ENCODE assay signal across 12 cellular contexts in the genomic region with DNA sequence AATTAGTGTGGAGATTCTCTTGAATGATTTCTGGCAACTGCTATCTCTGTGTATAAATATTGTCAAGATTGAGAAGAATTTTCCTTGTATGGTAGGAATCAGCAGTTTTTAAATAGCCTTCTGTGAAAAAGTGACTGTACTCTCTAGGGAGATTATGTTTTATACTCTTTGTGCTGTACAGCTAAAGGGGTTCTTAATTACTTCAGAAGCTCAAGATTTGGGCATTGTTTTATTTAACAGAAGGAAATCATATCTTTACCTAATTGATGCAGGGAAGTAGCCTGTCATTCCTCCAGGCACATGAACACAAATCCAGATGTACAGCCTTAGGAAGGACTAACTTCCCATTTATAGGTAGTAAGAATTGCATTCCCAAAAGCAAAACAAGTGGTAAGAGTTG. TPM values are rescaled to one million over a fixed set of nuclear protein-coding genes. Genes with fewer than 3 reads are reported as not detected.
DNase-seq lines count a peak whose midpoint lies in the region; ATAC-seq and TF ChIP-seq lines count a peak whose summit lies in the region.
"Had no signal": no experiment of that assay in that cellular context is flagged by ENCODE, and none has a peak within 500 bp of the region (broad histone marks: within the 10 kb centered on the region; RNA-seq: fewer than 3 reads in every experiment).

No MANE protein-coding gene starts in this region.

- CTCF ChIA-PET in AG04450 (lab: Charles Lee), result interaction anchor here (0.7 to 9.0 kb wide), 18 partner anchors 10 to 295 kb away, joined by 3 to 78 read pairs (median 6); a partner anchor contains a TSS

- no peaks in the 10 kb centered on the region for H3K4me1 ChIP-seq in adrenal gland (replicated peaks in 1 of 2)
- peaks cover 10% of the 10 kb centered on the region for H3K4me1 ChIP-seq in foreskin keratinocyte
- H3K4me1 ChIP-seq in sigmoid colon, result peaks cover 0 to 19% (median 7%) of the 10 kb centered on the region in 4 donors

- no peaks in the 10 kb centered on the region for H3K9me3 ChIP-seq in AG04450 (ENCODE audit: control insufficient read depth, insufficient read depth, low read length)
- no peaks in the 10 kb centered on the region for H3K9me3 ChIP-seq in adrenal gland (replicated peaks in 1 of 3)
- H3K9me3 ChIP-seq in sigmoid colon, result no peaks in the 10 kb centered on the region

- TF ChIP-seq CTCF in AG04450 (IDR thresholded peaks at IDR 0.05; ENCODE audit: low read depth, low read length) (no peak), adrenal gland (IDR thresholded peaks at IDR 0.05) (no peak), foreskin keratinocyte (conservative IDR thresholded peaks at IDR 0.05) (no peak), sigmoid colon (IDR thresholded peaks at IDR 0.05) (no peak)

- H3K4me3 ChIP-seq in AG04450 (ENCODE audit: low read depth, low read length) (peak overlapping the region; percentile 66), adrenal gland (peak overlapping the region in 1 of 4 donors; percentile 32), sigmoid colon (peak overlapping the region in 3 of 4 donors; percentile 40 to 51 (median 45))

- no peak for TF ChIP-seq POLR2A in adrenal gland (IDR thresholded peaks at IDR 0.05)
- no peak for TF ChIP-seq POLR2A in sigmoid colon (IDR thresholded peaks at IDR 0.05)

- H3K27me3 ChIP-seq in AG04450 (ENCODE audit: control insufficient read depth, insufficient read depth, low read length) (no peaks in the 10 kb centered on the region), adrenal gland (no peaks in the 10 kb centered on the region), foreskin keratinocyte (no peaks in the 10 kb centered on the region), sigmoid colon (no peaks in the 10 kb centered on the region)

- ATAC-seq in foreskin keratinocyte, result no peak
- no peak for ATAC-seq in GM18870 (IDR thresholded peaks at IDR 0.05; ENCODE audit: unreplicated experiment)
- ATAC-seq: activated CD8-positive, alpha-beta T cell treated with anti-CD3 and anti-CD28 coated beads, Interleukin-2, amount 10 ng/mL, durations not matched to agents 7 days and 5 days had no signal

- TF ChIP-seq EP300 in sigmoid colon (IDR thresholded peaks at IDR 0.05), result no peak

- intact Hi-C loops in adrenal gland (cut with DNase I) (no loop called here), sigmoid colon (cut with DNase I) (loop anchor here (5.0 kb wide), 1 partner anchor 235 kb away; a partner anchor contains a TSS)

- DNase-seq in AG04450 (ENCODE audit: low read depth, low spot score) (no peak), adrenal gland (no peak), foreskin keratinocyte (no peak), sigmoid colon (no peak), NCI-H2227 treated with DMSO at 0.1 percent for 48 hours (lab: John Stamatoyannopoulos, UW) (no peak)
- DNase-seq in activated CD4-positive, alpha-beta T cell treated with anti-CD3 and anti-CD28 coated beads, Interleukin-2, amount 50 U/mL, for 4 hours, result no peak
- no peak for DNase-seq in activated CD4-positive, alpha-beta T cell treated with anti-CD3 and anti-CD28 coated beads, Interleukin-2, amount 50 U/mL, for 1 hour
- DNase-seq: activated CD8-positive, alpha-beta T cell treated with anti-CD3 and anti-CD28 coated beads, Interleukin-2, amount 10 ng/mL, durations not matched to agents 7 days and 5 days; AML-193; DND-41 had no signal

- H3K36me3 ChIP-seq in adrenal gland (replicated peaks in 1 of 2) (no peaks in the 10 kb centered on the region), sigmoid colon (peaks cover 0 to 6% (median 0%) of the 10 kb centered on the region in 4 donors)

- POLR2A ChIA-PET in AG04450 (lab: Yijun Ruan, JAX), result interaction anchor here (0.8 to 1.7 kb wide), 2 partner anchors 18 to 142 kb away, joined by 4 to 8 read pairs; a partner anchor contains a TSS

- no peak overlapping the region for H3K27ac ChIP-seq in AG04450 (ENCODE audit: low read depth, low read length)
- peak overlapping the region in 3 of 5 donors; percentile 11 to 83 (median 75) for H3K27ac ChIP-seq in adrenal gland
- H3K27ac ChIP-seq in foreskin keratinocyte, result peak overlapping the region; percentile 5
- peak overlapping the region in 3 of 4 donors; percentile 82 to 84 (median 83) for H3K27ac ChIP-seq in sigmoid colon

RNA-seq across cellular contexts. Expression of a gene that starts 1.3 kb away (rescaled TPM):
- polyA plus RNA-seq in AG04450 (2011; rRNA removed), result 6.8 and 7.7 TPM in 2 replicates
- 7.6 and 9.5 TPM in 2 replicates for polyA minus RNA-seq in AG04450 (2011; rRNA and poly(A)+ RNA removed)
- total RNA-seq in adrenal gland, result 1 to 10 TPM in 4 of 8 donors, under 1 TPM in 4; 0.65 to 2.2 (median 1.1) TPM
- polyA plus RNA-seq in adrenal gland, result 1 to 10 TPM in 1 of 3 donors, under 1 TPM in 2; 0.32 to 1.0 (median 0.44) TPM
- total RNA-seq in foreskin keratinocyte, result 0.11 and 0.20 TPM in 2 replicates
- 0.03 and 0.10 TPM in 2 replicates for polyA plus RNA-seq in foreskin keratinocyte
- 1 to 10 TPM; 1.5 to 2.5 (median 1.9) TPM for total RNA-seq in sigmoid colon
- polyA plus RNA-seq in sigmoid colon, result under 1 TPM; 0.23 to 0.60 (median 0.57) TPM
- total RNA-seq: activated CD8-positive, alpha-beta T cell treated with anti-CD3 and anti-CD28 coated beads, Interleukin-2, amount 10 ng/mL, durations not matched to agents 7 days and 5 days had no signal

RNA-seq across cellular contexts. Expression of a gene that starts 32.8 kb away (rescaled TPM):
- polyA plus RNA-seq in AG04450 (2011; rRNA removed) (0.19 TPM in 1 of 2 replicates, not detected in the other), adrenal gland (under 1 TPM in 2 of 3 donors, not detected in 1; 0.10 to 0.31 TPM), foreskin keratinocyte (0.12 and 0.13 TPM in 2 replicates), sigmoid colon (not detected)
- polyA minus RNA-seq in AG04450 (2011; rRNA and poly(A)+ RNA removed), result not detected in 2 replicates
- total RNA-seq in adrenal gland (under 1 TPM in 5 of 8 donors, not detected in 3; 0.16 to 0.57 (median 0.29) TPM), foreskin keratinocyte (0.07 and 0.20 TPM in 2 replicates), sigmoid colon (not detected)
- total RNA-seq: activated CD8-positive, alpha-beta T cell treated with anti-CD3 and anti-CD28 coated beads, Interleukin-2, amount 10 ng/mL, durations not matched to agents 7 days and 5 days; renal cortical epithelial cell had no signal

RNA-seq across cellular contexts. Expression of a gene that starts 40.8 kb away (rescaled TPM):
- polyA plus RNA-seq in AG04450 (2011; rRNA removed) (0.11 TPM in 1 of 2 replicates, not detected in the other), adrenal gland (not detected), foreskin keratinocyte (0.17 and 0.19 TPM in 2 replicates), sigmoid colon (not detected)
- not detected in 2 replicates for polyA minus RNA-seq in AG04450 (2011; rRNA and poly(A)+ RNA removed)
- total RNA-seq in adrenal gland (not detected), foreskin keratinocyte (0.10 and 0.18 TPM in 2 replicates), sigmoid colon (not detected)
- total RNA-seq: activated CD8-positive, alpha-beta T cell treated with anti-CD3 and anti-CD28 coated beads, Interleukin-2, amount 10 ng/mL, durations not matched to agents 7 days and 5 days; renal cortical epithelial cell had no signal

RNA-seq across cellular contexts. Expression of a gene that starts 51.5 kb away (rescaled TPM):
- polyA plus RNA-seq in AG04450 (2011; rRNA removed) (0.51 and 0.81 TPM in 2 replicates), adrenal gland (10 to 100 TPM in 1 of 3 donors, 1 to 10 TPM in 2; 5.1 to 12.7 (median 10.0) TPM), foreskin keratinocyte (4.0 and 4.6 TPM in 2 replicates), sigmoid colon (10 to 100 TPM in 2 of 3 donors, 1 to 10 TPM in 1; 9.6 to 32.0 (median 20.1) TPM)
- not detected in 2 replicates for polyA minus RNA-seq in AG04450 (2011; rRNA and poly(A)+ RNA removed)
- total RNA-seq in adrenal gland (10 to 100 TPM in 1 of 8 donors, 1 to 10 TPM in 7; 1.1 to 55.3 (median 6.5) TPM), foreskin keratinocyte (3.0 and 3.2 TPM in 2 replicates), sigmoid colon (1 to 10 TPM; 1.3 to 8.6 (median 6.4) TPM)

RNA-seq across cellular contexts. Expression of a gene that starts 58.6 kb away (rescaled TPM):
- polyA plus RNA-seq in AG04450 (2011; rRNA removed), result 43.0 and 56.9 TPM in 2 replicates
- 10.0 and 12.9 TPM in 2 replicates for polyA minus RNA-seq in AG04450 (2011; rRNA and poly(A)+ RNA removed)
- total RNA-seq in adrenal gland, result 10 to 100 TPM; 25.9 to 59.8 (median 47.3) TPM
- polyA plus RNA-seq in adrenal gland, result 100 to 1,000 TPM in 1 of 3 donors, 10 to 100 TPM in 2; 49.6 to 136 (median 67.7) TPM
- total RNA-seq in foreskin keratinocyte, result 49.0 and 64.9 TPM in 2 replicates
- polyA plus RNA-seq in foreskin keratinocyte, result 67.4 and 91.9 TPM in 2 replicates
- total RNA-seq in sigmoid colon, result 100 to 1,000 TPM in 1 of 4 donors, 10 to 100 TPM in 3; 75.0 to 119 (median 89.1) TPM
- polyA plus RNA-seq in sigmoid colon, result 10 to 100 TPM; 29.5 to 73.3 (median 52.7) TPM
